In the genomic region with DNA sequence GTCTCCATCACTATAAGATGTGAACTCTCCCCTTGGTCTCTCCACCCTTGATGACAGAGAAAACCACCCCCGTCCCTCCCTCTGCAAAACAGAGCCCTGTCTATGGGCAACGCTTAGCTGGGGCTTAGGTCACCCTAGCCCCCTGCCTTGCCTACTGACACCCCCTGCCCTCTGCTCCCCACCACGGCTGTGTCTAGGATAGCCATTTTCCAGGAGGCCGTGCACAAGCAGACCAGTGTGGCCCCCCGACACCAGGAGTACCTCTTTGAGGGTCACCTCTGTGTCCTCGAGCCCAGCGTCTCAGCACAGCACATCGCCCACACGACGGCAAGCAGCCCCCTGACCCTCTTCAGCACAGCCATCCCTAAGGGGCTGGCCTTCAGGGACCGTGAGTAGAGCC, we compare ENCODE assay signal across 15 cellular contexts.
"Had no signal": no experiment of that assay in that cellular context is flagged by ENCODE, and none has a peak within 500 bp of the region (broad histone marks: within the 10 kb centered on the region; RNA-seq: fewer than 3 reads in every experiment).

No MANE protein-coding gene starts in this region.

- H3K9me3 ChIP-seq: esophagus squamous epithelium, lower lobe of right lung, right lobe of liver, testis, tibial artery had no signal

- H3K36me3 ChIP-seq: right lobe of liver had no signal

- H3K27ac ChIP-seq: coronary artery, lower lobe of right lung, parathyroid adenoma, right lobe of liver, testis, tibial artery had no signal

- H3K27ac Mint-ChIP-seq: progenitor cell of endocrine pancreas had no signal

- H3K4me1 ChIP-seq: lower lobe of right lung, parathyroid adenoma, right lobe of liver, testis had no signal

- H3K9me3 Mint-ChIP-seq: immature natural killer cell; natural killer cell; neural crest cell; stimulated activated memory B cell treated with anti-CD40 and anti-IgM and Interleukin-4, amounts not matched to agents 10 μg/mL and 1 μg/mL and 100 μg/mL, for 72 hours; type B pancreatic cell had no signal

- DNase-seq: esophagus squamous epithelium, foreskin melanocyte had no signal

- H3K27me3 ChIP-seq: esophagus squamous epithelium, right lobe of liver, testis, tibial artery had no signal

- H3K4me3 ChIP-seq: coronary artery, esophagus squamous epithelium, lower lobe of right lung, right lobe of liver, testis, tibial artery had no signal

- H3K27me3 Mint-ChIP-seq: stimulated activated memory B cell treated with anti-CD40 and anti-IgM and Interleukin-4, amounts not matched to agents 10 μg/mL and 1 μg/mL and 100 μg/mL, for 72 hours had no signal

- FAIRE-seq: small intestine had no signal

- H3K9ac ChIP-seq: parathyroid adenoma had no signal

- H3K4me3 Mint-ChIP-seq: immature natural killer cell; natural killer cell; stimulated activated memory B cell treated with anti-CD40 and anti-IgM and Interleukin-4, amounts not matched to agents 10 μg/mL and 1 μg/mL and 100 μg/mL, for 72 hours had no signal
